10 cellular contexts compared by ENCODE assay signal in genomic region chr7:99996755-99997544, GRCh38. TPM values are rescaled to one million over a fixed set of nuclear protein-coding genes. Genes with fewer than 3 reads are reported as not detected.
DNase-seq lines count a peak whose midpoint lies in the region; ATAC-seq and TF ChIP-seq lines count a peak whose summit lies in the region.
"Had no signal": no experiment of that assay in that cellular context is flagged by ENCODE, and none has a peak within 500 bp of the region (broad histone marks: within the 10 kb centered on the region; RNA-seq: fewer than 3 reads in every experiment).

No MANE protein-coding gene starts in this region.

- peak overlapping the region; percentile 76 for H3K27ac Mint-ChIP-seq in stimulated activated naive CD8-positive, alpha-beta T cell treated with anti-CD3 and anti-CD28 coated beads, Interleukin-15, Interleukin-2, amounts not matched to agents 100 ng/mL and 50 ng/mL, for 24 hours
- H3K27ac Mint-ChIP-seq in naive thymus-derived CD4-positive, alpha-beta T cell: peak overlapping the region; percentile 57 to 95 (median 87)

- H3K4me1 Mint-ChIP-seq in stimulated activated naive CD8-positive, alpha-beta T cell treated with anti-CD3 and anti-CD28 coated beads, Interleukin-15, Interleukin-2, amounts not matched to agents 100 ng/mL and 50 ng/mL, for 24 hours (ENCODE audit: low read depth): peaks cover 14% of the 10 kb centered on the region
- H3K4me1 Mint-ChIP-seq in naive thymus-derived CD4-positive, alpha-beta T cell: peaks cover 8 to 21% (median 18%) of the 10 kb centered on the region in 7 donors

- CTCF ChIA-PET in naive thymus-derived CD4-positive, alpha-beta T cell (lab: Charles Lee): interaction anchor here (1.0 to 1.3 kb wide), 2 partner anchors 53 to 133 kb away, joined by 4 to 7 read pairs; partner anchors contain the start of gene ZSCAN21

- peak overlapping the region; percentile 71 for H3K27ac ChIP-seq in naive thymus-derived CD4-positive, alpha-beta T cell (ENCODE audit: low read depth, low read length)

- no peaks in the 10 kb centered on the region for H3K9me3 ChIP-seq in naive thymus-derived CD4-positive, alpha-beta T cell (ENCODE audit: control insufficient read depth in 2 of 3, low read length in 3 of 3)

- H3K4me1 ChIP-seq in naive thymus-derived CD4-positive, alpha-beta T cell (ENCODE audit: control insufficient read depth in 2 of 2, insufficient read depth in 2 of 2, low read length in 2 of 2): peaks cover 7 to 11% of the 10 kb centered on the region in 2 donors

- H3K4me3 ChIP-seq in choroid plexus epithelial cell (ENCODE audit: low read depth, low read length): peak overlapping the region; percentile 64
- peak overlapping the region; percentile 43 for H3K4me3 ChIP-seq in naive thymus-derived CD4-positive, alpha-beta T cell (ENCODE audit: low read length)

- no peaks in the 10 kb centered on the region for H3K36me3 ChIP-seq in naive thymus-derived CD4-positive, alpha-beta T cell (ENCODE audit: control insufficient read depth in 2 of 3, insufficient read depth in 3 of 3, low read length in 3 of 3)

- H3K36me3 Mint-ChIP-seq in stimulated activated naive CD8-positive, alpha-beta T cell treated with anti-CD3 and anti-CD28 coated beads, Interleukin-15, Interleukin-2, amounts not matched to agents 100 ng/mL and 50 ng/mL, for 24 hours (ENCODE audit: low read depth): no peaks in the 10 kb centered on the region
- H3K36me3 Mint-ChIP-seq in naive thymus-derived CD4-positive, alpha-beta T cell: peaks cover 0 to 3% (median 0%) of the 10 kb centered on the region in 5 donors

- intact Hi-C loops in naive thymus-derived CD4-positive, alpha-beta T cell (cut with micrococcal nuclease): loop anchor here (1.0 to 10.0 kb wide), 8 partner anchors 18 to 492 kb away; partner anchors contain the start of genes ZKSCAN1 (in 2 of the 2), ZKSCAN5 (in 1 of the 2), ZNF3 (in 1 of the 2) and ZNF394 (in 1 of the 2)

- H3K9me3 Mint-ChIP-seq in stimulated activated naive CD8-positive, alpha-beta T cell treated with anti-CD3 and anti-CD28 coated beads, Interleukin-15, Interleukin-2, amounts not matched to agents 100 ng/mL and 50 ng/mL, for 24 hours: no peaks in the 10 kb centered on the region
- H3K9me3 Mint-ChIP-seq in naive thymus-derived CD4-positive, alpha-beta T cell: no peaks in the 10 kb centered on the region

- peak overlapping the region; percentile 73 for H3K4me3 Mint-ChIP-seq in stimulated activated naive CD8-positive, alpha-beta T cell treated with anti-CD3 and anti-CD28 coated beads, Interleukin-15, Interleukin-2, amounts not matched to agents 100 ng/mL and 50 ng/mL, for 24 hours
- peak overlapping the region; percentile 71 to 85 (median 76) for H3K4me3 Mint-ChIP-seq in naive thymus-derived CD4-positive, alpha-beta T cell

- no peak for TF ChIP-seq CTCF in choroid plexus epithelial cell (conservative IDR thresholded peaks at IDR 0.05; ENCODE audit: low read depth, low read length)

- no peak for ATAC-seq in stimulated activated naive CD8-positive, alpha-beta T cell treated with anti-CD3 and anti-CD28 coated beads, Interleukin-15, Interleukin-2, amounts not matched to agents 100 U/mL and 50 U/mL, for 24 hours
- ATAC-seq in naive thymus-derived CD4-positive, alpha-beta T cell: no peak
- no peak for ATAC-seq in GM19328 (IDR thresholded peaks at IDR 0.05; ENCODE audit: unreplicated experiment)
- ATAC-seq in HG02642 (IDR thresholded peaks at IDR 0.05; ENCODE audit: poor library complexity, unreplicated experiment): no peak
- ATAC-seq in HG03432 (IDR thresholded peaks at IDR 0.05; ENCODE audit: unreplicated experiment): no peak

- POLR2A ChIA-PET in naive thymus-derived CD4-positive, alpha-beta T cell (lab: Charles Lee): interaction anchor here (1.0 to 4.3 kb wide), 9 partner anchors 17 to 431 kb away, joined by 3 to 42 read pairs (median 3); partner anchors contain the start of genes MBLAC1, TRIM4, ZKSCAN1 and ZNF3

- no peaks in the 10 kb centered on the region for H3K27me3 Mint-ChIP-seq in stimulated activated naive CD8-positive, alpha-beta T cell treated with anti-CD3 and anti-CD28 coated beads, Interleukin-15, Interleukin-2, amounts not matched to agents 100 ng/mL and 50 ng/mL, for 24 hours
- peaks cover 0 to 3% (median 0%) of the 10 kb centered on the region in 5 donors for H3K27me3 Mint-ChIP-seq in naive thymus-derived CD4-positive, alpha-beta T cell

- no peaks in the 10 kb centered on the region for H3K27me3 ChIP-seq in naive thymus-derived CD4-positive, alpha-beta T cell (ENCODE audit: control insufficient read depth in 2 of 2, insufficient read depth in 2 of 2, low read length in 2 of 2)

- no peak for DNase-seq in stimulated activated naive CD8-positive, alpha-beta T cell treated with anti-CD3 and anti-CD28 coated beads, Interleukin-15, Interleukin-2, amounts not matched to agents 100 U/mL and 50 U/mL, for 24 hours
- DNase-seq in choroid plexus epithelial cell (ENCODE audit: low read depth) (no peak), NCI-H1092 treated with DMSO at 0.1 percent for 48 hours (lab: John Stamatoyannopoulos, UW) (no peak)
- no peak for DNase-seq in naive thymus-derived CD4-positive, alpha-beta T cell
- DNase-seq: NCI-H2029 had no signal

RNA-seq across cellular contexts. Expression of gene ZKSCAN1, which starts 18.4 kb away (rescaled TPM):
- 100 to 1,000 TPM in 2 of 5 experiments, 10 to 100 TPM in 3; 54.0 to 103 (median 70.1) TPM for total RNA-seq in naive thymus-derived CD4-positive, alpha-beta T cell
- polyA plus RNA-seq in naive thymus-derived CD4-positive, alpha-beta T cell: 10 to 100 TPM; 47.0 to 55.5 TPM

RNA-seq across cellular contexts. Expression of gene AZGP1, which starts 21.1 kb away (rescaled TPM):
- not detected for total RNA-seq in naive thymus-derived CD4-positive, alpha-beta T cell
- polyA plus RNA-seq in naive thymus-derived CD4-positive, alpha-beta T cell: not detected
- total RNA-seq: activated CD8-positive, alpha-beta memory T cell treated with anti-CD3 and anti-CD28 coated beads for 36 hours had no signal

RNA-seq across cellular contexts. Expression of gene ZSCAN21, which starts 52.6 kb away (rescaled TPM):
- 10 to 100 TPM in 1 of 5 experiments, 1 to 10 TPM in 4; 3.9 to 10.1 (median 6.2) TPM for total RNA-seq in naive thymus-derived CD4-positive, alpha-beta T cell
- 10 to 100 TPM in 1 of 2 donors, 1 to 10 TPM in 1; 6.8 to 13.4 TPM for polyA plus RNA-seq in naive thymus-derived CD4-positive, alpha-beta T cell
